20 cellular contexts compared by ENCODE assay signal in genomic region chr1:169701261-169701802, GRCh38. TPM values are rescaled to one million over a fixed set of nuclear protein-coding genes. Genes with fewer than 3 reads are reported as not detected.
A peak's percentile ranks its signal among the peaks of the same experiment; 100 is the strongest.
DNase-seq lines count a peak whose midpoint lies in the region; ATAC-seq lines count a peak whose summit lies in the region.
"Had no signal": no experiment of that assay in that cellular context is flagged by ENCODE, and none has a peak within 500 bp of the region (broad histone marks: within the 10 kb centered on the region; RNA-seq: fewer than 3 reads in every experiment).

No MANE protein-coding gene starts in this region.

- ATAC-seq in T-cell (replicated peaks in 1 of 4) (peak; percentile 57 to 88 (median 68)), HG02642 (IDR thresholded peaks at IDR 0.05; ENCODE audit: poor library complexity, unreplicated experiment) (no peak)
- ATAC-seq: K562, lower lobe of right lung, pancreas, sciatic nerve had no signal

- CTCF ChIA-PET in activated naive CD4-positive, alpha-beta T cell treated with anti-CD3 and anti-CD28 coated beads, Interleukin-2, amount 10 ng/mL, durations not matched to agents 7 days and 5 days (lab: Charles Lee), result interaction anchor here (0.9 to 3.5 kb wide), 6 partner anchors 9 to 117 kb away, joined by 3 to 14 read pairs (median 7); no protein-coding TSS in a partner anchor
- CTCF ChIA-PET in T-cell (lab: Charles Lee), result interaction anchor here (1.3 to 2.2 kb wide), 4 partner anchors 11 to 100 kb away, joined by 5 to 10 read pairs (median 8); no protein-coding TSS in a partner anchor

- H3K36me3 Mint-ChIP-seq in activated naive CD4-positive, alpha-beta T cell treated with anti-CD3 and anti-CD28 coated beads, Interleukin-2, amount 10 ng/mL, durations not matched to agents 7 days and 5 days, result peaks cover 96% of the 10 kb centered on the region
- peaks cover 76% of the 10 kb centered on the region for H3K36me3 Mint-ChIP-seq in T-cell

- H3K27ac ChIP-seq in thymus (ENCODE audit: low read depth), result peak overlapping the region; percentile 55
- H3K27ac ChIP-seq: lower lobe of right lung, pancreas had no signal

- no peak for DNase-seq in activated naive CD4-positive, alpha-beta T cell treated with anti-CD3 and anti-CD28 coated beads, Interleukin-2, amount 10 ng/mL, durations not matched to agents 7 days and 5 days
- no peak for DNase-seq in activated naive CD4-positive, alpha-beta T cell treated with anti-CD3 and anti-CD28 coated beads, Interleukin-2, amount 50 U/mL, for 16 hours
- DNase-seq in T-cell, result no peak
- DNase-seq in central memory CD4-positive, alpha-beta T cell, result peak; percentile 49
- DNase-seq in head of caudate nucleus, result no peak
- DNase-seq in DMS53 treated with DMSO at 0.1 percent for 48 hours (lab: John Stamatoyannopoulos, UW; ENCODE audit: unreplicated experiment), result no peak
- DNase-seq: activated CD4-positive, CD25-positive, alpha-beta regulatory T cell; COR-L47; H9; lower lobe of right lung; NCI-H2081; pancreas; Right ventricle myocardium superior had no signal

- no peaks in the 10 kb centered on the region for H3K36me3 ChIP-seq in thymus (ENCODE audit: control insufficient read depth, insufficient read depth)
- H3K36me3 ChIP-seq: lower lobe of right lung, pancreas had no signal

- no peaks in the 10 kb centered on the region for H3K27me3 Mint-ChIP-seq in activated naive CD4-positive, alpha-beta T cell treated with anti-CD3 and anti-CD28 coated beads, Interleukin-2, amount 10 ng/mL, durations not matched to agents 7 days and 5 days
- no peaks in the 10 kb centered on the region for H3K27me3 Mint-ChIP-seq in T-cell

- H3K4me3 Mint-ChIP-seq in activated naive CD4-positive, alpha-beta T cell treated with anti-CD3 and anti-CD28 coated beads, Interleukin-2, amount 10 ng/mL, durations not matched to agents 7 days and 5 days, result peak overlapping the region; percentile 19
- peak overlapping the region; percentile 47 to 91 (median 60) for H3K4me3 Mint-ChIP-seq in T-cell
- H3K4me3 Mint-ChIP-seq: H9 had no signal

- WGBS in thymus, result 69% methylated on average over 1 of the region's 1 CpG

- no peak overlapping the region for H3K4me3 ChIP-seq in thymus (ENCODE audit: low read length)
- H3K4me3 ChIP-seq: K562, lower lobe of right lung, pancreas had no signal

- H3K9me3 ChIP-seq in thymus (ENCODE audit: control insufficient read depth), result no peaks in the 10 kb centered on the region
- H3K9me3 ChIP-seq: lower lobe of right lung, pancreas had no signal

- peak overlapping the region; percentile 82 for H3K27ac Mint-ChIP-seq in activated naive CD4-positive, alpha-beta T cell treated with anti-CD3 and anti-CD28 coated beads, Interleukin-2, amount 10 ng/mL, durations not matched to agents 7 days and 5 days
- H3K27ac Mint-ChIP-seq in T-cell, result peak overlapping the region; percentile 92 to 95
- H3K27ac Mint-ChIP-seq: H9 had no signal

- peaks cover 98% of the 10 kb centered on the region for H3K4me1 Mint-ChIP-seq in activated naive CD4-positive, alpha-beta T cell treated with anti-CD3 and anti-CD28 coated beads, Interleukin-2, amount 10 ng/mL, durations not matched to agents 7 days and 5 days
- peaks cover 83 to 98% (median 96%) of the 10 kb centered on the region in 3 donors for H3K4me1 Mint-ChIP-seq in T-cell
- H3K4me1 Mint-ChIP-seq: H9 had no signal

- H3K9me3 Mint-ChIP-seq in activated naive CD4-positive, alpha-beta T cell treated with anti-CD3 and anti-CD28 coated beads, Interleukin-2, amount 10 ng/mL, durations not matched to agents 7 days and 5 days, result no peaks in the 10 kb centered on the region
- no peaks in the 10 kb centered on the region for H3K9me3 Mint-ChIP-seq in T-cell
- H3K9me3 Mint-ChIP-seq: H9 had no signal

- no peaks in the 10 kb centered on the region for H3K27me3 ChIP-seq in thymus (ENCODE audit: control insufficient read depth, insufficient read depth)
- H3K27me3 ChIP-seq: pancreas had no signal

- POLR2A ChIA-PET in T-cell (lab: Charles Lee), result interaction anchor here (0.5 to 0.7 kb wide), 2 partner anchors 9 to 96 kb away, joined by 3 read pairs; no protein-coding TSS in a partner anchor

- peaks cover 23% of the 10 kb centered on the region for H3K4me1 ChIP-seq in thymus (ENCODE audit: control insufficient read depth, insufficient read depth, low read length)
- H3K4me1 ChIP-seq: pancreas had no signal

- intact Hi-C loops in head of caudate nucleus (cut with DNase I), result no loop called here

RNA-seq across cellular contexts. Expression of gene SELL, which starts 10.1 kb away (rescaled TPM):
- total RNA-seq in T-cell, result 100 to 1,000 TPM; 305 to 461 (median 336) TPM
- polyA plus RNA-seq in thymus, result 73.0 TPM
- total RNA-seq: H9, NCI-H460 had no signal
- polyA plus RNA-seq: K562 had no signal

RNA-seq across cellular contexts. Expression of gene SELE, which starts 32.5 kb away (rescaled TPM):
- total RNA-seq in T-cell, result not detected
- 1.5 TPM for polyA plus RNA-seq in thymus
- total RNA-seq: H9; K562; NCI-H460; T-helper 1 cell treated with Interleukin-12 subunit alpha and Interleukin-12 subunit beta and Interleukin-4 antibody, amounts not matched to agents 30 ng/mL and 1 ng/mL, for 36 hours had no signal
- polyA plus RNA-seq: AG04450 had no signal
